Comparison of ENCODE assay signal across 8 cellular contexts in genomic region chr12:113221181-113221996, GRCh38. TPM values are rescaled to one million over a fixed set of nuclear protein-coding genes. Genes with fewer than 3 reads are reported as not detected.
DNase-seq lines count a peak whose midpoint lies in the region; ATAC-seq and TF ChIP-seq lines count a peak whose summit lies in the region.

Gene TPCN1 (plus strand): TSS chr12:113221464. CDS start chr12:113226853, 5,389 bp downstream.

- H3K27me3 ChIP-seq in dorsolateral prefrontal cortex = no peaks in the 10 kb centered on the region

- H3K36me3 Mint-ChIP-seq in CD14-positive monocyte = peaks cover 0 to 5% of the 10 kb centered on the region in 2 donors
- peaks cover 2% of the 10 kb centered on the region for H3K36me3 Mint-ChIP-seq in activated CD4-positive, alpha-beta memory T cell treated with anti-CD3 and anti-CD28 coated beads for 36 hours

- no peaks in the 10 kb centered on the region for H3K9me3 Mint-ChIP-seq in CD14-positive monocyte
- H3K9me3 Mint-ChIP-seq in activated CD4-positive, alpha-beta memory T cell treated with anti-CD3 and anti-CD28 coated beads for 36 hours = no peaks in the 10 kb centered on the region

- peak; percentile 20 for TF ChIP-seq CTCF in CD14-positive monocyte (IDR thresholded peaks at IDR 0.05)
- TF ChIP-seq CTCF in dorsolateral prefrontal cortex (IDR thresholded peaks at IDR 0.05 in 54 of 56, conservative IDR thresholded peaks at IDR 0.05 in 2 of 56; ENCODE audit: low read depth in 1 of 56, partially characterized antibody in 56 of 56) = peak in 29 of 56 donors; percentile 3 to 57 (median 33)
- TF ChIP-seq CTCF in lower leg skin (IDR thresholded peaks at IDR 0.05) = no peak

- H3K27me3 Mint-ChIP-seq in CD14-positive monocyte (ENCODE audit: low read depth in 3 of 3) = no peaks in the 10 kb centered on the region
- H3K27me3 Mint-ChIP-seq in activated CD4-positive, alpha-beta memory T cell treated with anti-CD3 and anti-CD28 coated beads for 36 hours = no peaks in the 10 kb centered on the region

- DNase-seq in CD14-positive monocyte (ENCODE audit: low spot score) (peak; percentile 100), NCI-H82 treated with DMSO at 0.1 percent for 48 hours (lab: John Stamatoyannopoulos, UW; ENCODE audit: unreplicated experiment) (peak; percentile 99), dorsolateral prefrontal cortex (peak; percentile 96 to 100 (median 99)), lower leg skin (ENCODE audit: low spot score in 2 of 2) (peak; percentile 100)
- DNase-seq in activated CD4-positive, alpha-beta memory T cell treated with anti-CD3 and anti-CD28 coated beads for 36 hours = peak; percentile 100
- DNase-seq in stimulated activated CD4-positive, alpha-beta T cell treated with anti-CD3 and anti-CD28 coated beads, Interleukin-4, amount 100 ng/mL, for 48 hours (ENCODE audit: low read depth in 2 of 2) = peak; percentile 98 to 99

- H3K4me1 Mint-ChIP-seq in CD14-positive monocyte = peaks cover 50% of the 10 kb centered on the region
- peaks cover 35% of the 10 kb centered on the region for H3K4me1 Mint-ChIP-seq in activated CD4-positive, alpha-beta memory T cell treated with anti-CD3 and anti-CD28 coated beads for 36 hours (ENCODE audit: low read depth)

- WGBS in lower leg skin, 2 donors = 0% methylated on average over 57 to 59 of the region's 68 CpGs

- H3K27ac Mint-ChIP-seq in CD14-positive monocyte = peak within 1 kb of the TSS; percentile 88 to 98 (median 92)
- peak within 1 kb of the TSS; percentile 95 for H3K27ac Mint-ChIP-seq in activated CD4-positive, alpha-beta memory T cell treated with anti-CD3 and anti-CD28 coated beads for 36 hours

- H3K4me3 ChIP-seq in dorsolateral prefrontal cortex (peak within 1 kb of the TSS; percentile 66 to 99 (median 92)), lower leg skin (ENCODE audit: low read depth, poor library complexity, severe bottlenecking) (peak within 1 kb of the TSS; percentile 63)

- peak within 1 kb of the TSS in 58 of 59 donors; percentile 25 to 94 (median 86) for H3K27ac ChIP-seq in dorsolateral prefrontal cortex

- peak in 1 of 2 donors; percentile 97 for TF ChIP-seq POLR2A in lower leg skin (IDR thresholded peaks at IDR 0.05)

- CTCF ChIA-PET in activated CD4-positive, alpha-beta memory T cell treated with anti-CD3 and anti-CD28 coated beads for 36 hours (lab: Charles Lee) = interaction anchor here (0.6 to 2.2 kb wide), 5 partner anchors 11 to 124 kb away, joined by 3 to 10 read pairs (median 4); no protein-coding TSS in a partner anchor

- peak; percentile 88 for ATAC-seq in GM19397 (IDR thresholded peaks at IDR 0.05; ENCODE audit: unreplicated experiment)
- peak; percentile 85 for ATAC-seq in HG03575 (IDR thresholded peaks at IDR 0.05; ENCODE audit: extremely low read depth, insufficient number of reproducible peaks, low FRiP score, unreplicated experiment)

- intact Hi-C loops in CD14-positive monocyte (cut with micrococcal nuclease) (no loop called here), dorsolateral prefrontal cortex (cut with DNase I) (loop anchor here in 1 of 2 donors (1.0 to 5.0 kb wide), 2 partner anchors 38 to 51 kb away; no protein-coding TSS in a partner anchor), lower leg skin (cut with DNase I; ENCODE audit: low total_unique reads) (no loop called here)
- intact Hi-C loops in activated CD4-positive, alpha-beta memory T cell treated with anti-CD3 and anti-CD28 coated beads for 36 hours (cut with micrococcal nuclease) = loop anchor here (1.0 to 5.0 kb wide), 7 partner anchors 9 to 741 kb away; partner anchors contain the start of genes OAS2 and SLC8B1

- peak within 1 kb of the TSS; percentile 89 to 96 for H3K4me3 Mint-ChIP-seq in CD14-positive monocyte
- peak within 1 kb of the TSS; percentile 93 for H3K4me3 Mint-ChIP-seq in activated CD4-positive, alpha-beta memory T cell treated with anti-CD3 and anti-CD28 coated beads for 36 hours

- POLR2A ChIA-PET in activated CD4-positive, alpha-beta memory T cell treated with anti-CD3 and anti-CD28 coated beads for 36 hours (lab: Charles Lee) = interaction anchor here (0.5 to 5.8 kb wide), 8 partner anchors 8 to 49 kb away, joined by 3 to 38 read pairs (median 7); partner anchors contain the start of genes DDX54 and RITA1

RNA-seq across cellular contexts. Expression of gene TPCN1, which starts in this region (rescaled TPM):
- polyA plus RNA-seq in CD14-positive monocyte = 10 to 100 TPM; 20.4 to 34.9 TPM
- 10 to 100 TPM; 44.0 to 51.6 TPM for total RNA-seq in activated CD4-positive, alpha-beta memory T cell treated with anti-CD3 and anti-CD28 coated beads for 36 hours
- total RNA-seq in dorsolateral prefrontal cortex (100 to 1,000 TPM in 13 of 120 experiments, 10 to 100 TPM in 107; 45.9 to 150 (median 76.0) TPM), lower leg skin (10 to 100 TPM; 16.5 to 38.4 (median 28.8) TPM)

Comparison
In these comparisons a context has a peak if more than half of its experiments do, and no peak if none do; other contexts are left out.
1. Peak in every context shown above with its lines: DNase-seq, ATAC-seq, H3K4me3 ChIP-seq and H3K27ac ChIP-seq.
2. CTCF ChIP-seq: peak in CD14-positive monocyte (single experiment) and dorsolateral prefrontal cortex (29 of 56); none in lower leg skin (0 of 3).